Comparison of ENCODE assay signal across 20 cellular contexts in genomic region chr7:121447939-121448338, GRCh38. TPM values are rescaled to one million over a fixed set of nuclear protein-coding genes. Genes with fewer than 3 reads are reported as not detected.
A peak's percentile ranks its signal among the peaks of the same experiment; 100 is the strongest.
DNase-seq lines count a peak whose midpoint lies in the region; ATAC-seq, FAIRE-seq and TF ChIP-seq lines count a peak whose summit lies in the region.
"Had no signal": no experiment of that assay in that cellular context is flagged by ENCODE, and none has a peak within 500 bp of the region (broad histone marks: within the 10 kb centered on the region; RNA-seq: fewer than 3 reads in every experiment).

No MANE protein-coding gene starts in this region.

- ATAC-seq in right lobe of liver: peak in 3 of 4 donors; percentile 28 to 53 (median 47)
- ATAC-seq in HepG2: no peak
- ATAC-seq: left lobe of liver, PC-3 had no signal

- TF ChIP-seq CTCF in right lobe of liver (IDR thresholded peaks at IDR 0.05) (no peak), HepG2 (CRISPR knock-in tag; IDR thresholded peaks at IDR 0.05) (no peak), fibroblast of the aortic adventitia (IDR thresholded peaks at IDR 0.05; ENCODE audit: insufficient read depth, low read length) (no peak), osteocyte (IDR thresholded peaks at IDR 0.05) (no peak), endodermal cell (conservative IDR thresholded peaks at IDR 0.05) (no peak), progenitor cell of endocrine pancreas (IDR thresholded peaks at IDR 0.05; ENCODE audit: unreplicated experiment) (no peak)

- H3K9ac ChIP-seq in HepG2 (ENCODE audit: insufficient read depth, low read depth, low read length): no peak overlapping the region
- no peak overlapping the region for H3K9ac ChIP-seq in endodermal cell (ENCODE audit: extremely low read depth, low read length, poor library complexity, severe bottlenecking)

- FAIRE-seq in HepG2 (lab: Jason Lieb, UNC): no peak
- FAIRE-seq: astrocyte, endometrium, frontal cortex, TTC549 had no signal

- H3K27me3 ChIP-seq in right lobe of liver: no peaks in the 10 kb centered on the region
- no peaks in the 10 kb centered on the region for H3K27me3 ChIP-seq in HepG2 (ENCODE audit: control insufficient read depth in 1 of 2, insufficient read depth in 2 of 2, low read length in 2 of 2)
- H3K27me3 ChIP-seq in endodermal cell (ENCODE audit: control insufficient read depth, insufficient read depth, low read length, poor library complexity, severe bottlenecking): no peaks in the 10 kb centered on the region

- no peak overlapping the region for H3K4me3 ChIP-seq in right lobe of liver
- H3K4me3 ChIP-seq in HepG2 (replicated peaks in 1 of 3; ENCODE audit: insufficient read depth in 1 of 3, low read depth in 2 of 3, low read length in 3 of 3): no peak overlapping the region
- no peak overlapping the region for H3K4me3 ChIP-seq in fibroblast of the aortic adventitia (ENCODE audit: low read depth, low read length)
- no peak overlapping the region for H3K4me3 ChIP-seq in endodermal cell (ENCODE audit: low read length)

- no peaks in the 10 kb centered on the region for H3K36me3 Mint-ChIP-seq in osteocyte (ENCODE audit: unreplicated experiment)
- no peaks in the 10 kb centered on the region for H3K36me3 Mint-ChIP-seq in endodermal cell (ENCODE audit: low read depth)
- H3K36me3 Mint-ChIP-seq in progenitor cell of endocrine pancreas (ENCODE audit: insufficient read depth): no peaks in the 10 kb centered on the region

- H4K20me1 ChIP-seq in HepG2 (ENCODE audit: insufficient read depth, low read length): no peaks in the 10 kb centered on the region

- H3K9me3 ChIP-seq in right lobe of liver (no peaks in the 10 kb centered on the region), HepG2 (ENCODE audit: low read length) (no peaks in the 10 kb centered on the region), endodermal cell (ENCODE audit: control insufficient read depth, low read length) (no peaks in the 10 kb centered on the region)

- intact Hi-C loops in right lobe of liver (cut with DNase I): no loop called here
- intact Hi-C loops in HepG2 (cut with micrococcal nuclease; ENCODE audit: unreplicated experiment): no loop called here

- in situ Hi-C loops in HepG2 (cut with HindIII; ENCODE audit: extremely low pct_ligation_motif_present, low pct_unique_long_range_greater_than_20kb): no loop called here

- H3K27ac ChIP-seq in right lobe of liver (no peak overlapping the region), HepG2 (ENCODE audit: extremely low read length, insufficient read depth, low read length) (no peak overlapping the region), endodermal cell (ENCODE audit: low read depth, low read length) (no peak overlapping the region)

- TF ChIP-seq EP300 in HepG2 (IDR thresholded peaks at IDR 0.05; ENCODE audit: low read depth in 2 of 2, low read length in 2 of 2) (no peak), HepG2 (CRISPR knock-in tag; IDR thresholded peaks at IDR 0.05; ENCODE audit: borderline replicate concordance) (no peak)

- H3K4me3 Mint-ChIP-seq in osteocyte (ENCODE audit: unreplicated experiment) (no peak overlapping the region), endodermal cell (no peak overlapping the region), progenitor cell of endocrine pancreas (ENCODE audit: low read depth) (no peak overlapping the region)

- no peak for TF ChIP-seq POLR2A in right lobe of liver (IDR thresholded peaks at IDR 0.05)
- TF ChIP-seq POLR2A in HepG2 (IDR thresholded peaks at IDR 0.05; ENCODE audit: insufficient read depth in 1 of 2, low read depth in 2 of 2, low read length in 2 of 2): no peak

- no peaks in the 10 kb centered on the region for H3K9me3 Mint-ChIP-seq in osteocyte (ENCODE audit: unreplicated experiment)
- no peaks in the 10 kb centered on the region for H3K9me3 Mint-ChIP-seq in endodermal cell
- H3K9me3 Mint-ChIP-seq in progenitor cell of endocrine pancreas (ENCODE audit: low read depth): peaks cover 4% of the 10 kb centered on the region

- H3K79me2 ChIP-seq in HepG2 (ENCODE audit: insufficient read depth, low read length): no peaks in the 10 kb centered on the region

- H3K36me3 ChIP-seq in right lobe of liver (no peaks in the 10 kb centered on the region), HepG2 (replicated peaks in 1 of 2; ENCODE audit: control insufficient read depth in 1 of 2, insufficient read depth in 2 of 2, low read length in 2 of 2) (no peaks in the 10 kb centered on the region), endodermal cell (ENCODE audit: control insufficient read depth, insufficient read depth, low read length) (no peaks in the 10 kb centered on the region)

- H3K4me1 Mint-ChIP-seq in osteocyte (ENCODE audit: unreplicated experiment) (peaks cover 20% of the 10 kb centered on the region), endodermal cell (no peaks in the 10 kb centered on the region), progenitor cell of endocrine pancreas (ENCODE audit: low read depth) (peaks cover 6% of the 10 kb centered on the region)

- POLR2A ChIA-PET in HepG2 (lab: Yijun Ruan, JAX): no interaction called here

- peak overlapping the region; percentile 71 for H3K27ac Mint-ChIP-seq in osteocyte (ENCODE audit: unreplicated experiment)
- H3K27ac Mint-ChIP-seq in endodermal cell: no peak overlapping the region
- H3K27ac Mint-ChIP-seq in progenitor cell of endocrine pancreas: no peak overlapping the region

- H3K4me1 ChIP-seq in right lobe of liver: no peaks in the 10 kb centered on the region
- H3K4me1 ChIP-seq in HepG2 (ENCODE audit: insufficient read depth, low read length): no peaks in the 10 kb centered on the region
- H3K4me1 ChIP-seq in endodermal cell (ENCODE audit: control insufficient read depth, insufficient read depth, low read length): no peaks in the 10 kb centered on the region

- DNase-seq in right lobe of liver (no peak), HepG2 (ENCODE audit: low spot score) (no peak), fibroblast of the aortic adventitia (ENCODE audit: low read depth) (peak; percentile 21), osteocyte (ENCODE audit: extremely low spot score, unreplicated experiment) (no peak), SHP77 (lab: John Stamatoyannopoulos, UW) (no peak), HPDE6-E6E7 (ENCODE audit: extremely low spot score) (no peak), endodermal cell (no peak), progenitor cell of endocrine pancreas (ENCODE audit: low spot score, unreplicated experiment) (no peak)
- DNase-seq: activated CD4-positive, alpha-beta T cell treated with anti-CD3 and anti-CD28 coated beads, Interleukin-2, amount 50 U/mL, for 1 hour; activated naive CD4-positive, alpha-beta T cell treated with Interleukin-2 at 50 U/mL for 16 hours; EL; NCI-H187 treated with DMSO at 0.1 percent for 48 hours; NCI-H524 treated with DMSO at 0.1 percent for 48 hours; PC-3; stimulated activated naive CD4-positive, alpha-beta T cell had no signal

- no peak overlapping the region for H2AFZ ChIP-seq in HepG2 (ENCODE audit: low read length)

- 36% methylated on average over 4 of the region's 4 CpGs for WGBS in right lobe of liver (ENCODE audit: insufficient coverage, low coverage, low lambda C conversion rate, missing lambda C conversion rate)
- WGBS in HepG2 (ENCODE audit: low lambda C conversion rate): 6% methylated on average over 4 of the region's 4 CpGs
- WGBS in endodermal cell (ENCODE audit: insufficient coverage in 1 of 2, insufficient read length in 1 of 2), 2 experiments: 76 to 87% methylated on average over 3 to 4 of the region's 4 CpGs

- H3K27me3 Mint-ChIP-seq in osteocyte (ENCODE audit: unreplicated experiment): no peaks in the 10 kb centered on the region
- no peaks in the 10 kb centered on the region for H3K27me3 Mint-ChIP-seq in endodermal cell (ENCODE audit: insufficient read depth)
- H3K27me3 Mint-ChIP-seq in progenitor cell of endocrine pancreas: no peaks in the 10 kb centered on the region

- H3K4me2 ChIP-seq in HepG2 (ENCODE audit: low read depth, low read length): no peak overlapping the region

- no peak for TF ChIP-seq RAD21 in HepG2 (CRISPR knock-in tag; IDR thresholded peaks at IDR 0.05)

- no TSS peak for BruUV-seq in HepG2 (replicated peaks; lab: Mats Ljungman, UMichigan)

- CTCF ChIA-PET in HepG2 (lab: Yijun Ruan, JAX; ENCODE audit: low intra/inter-chr PET ratio, low total read pairs): no interaction called here

TF ChIP-seq in HepG2, 621 proteins besides CTCF, POLR2A, EP300 and RAD21 (continues in another document):
- no peak for TF ChIP-seq ZNF816 (CRISPR knock-in tag; IDR thresholded peaks at IDR 0.05; ENCODE audit: borderline replicate concordance)

RNA-seq across cellular contexts. Expression of gene FAM3C, which starts 51.8 kb away (rescaled TPM):
- total RNA-seq in right lobe of liver: 10 to 100 TPM; 13.6 to 41.3 (median 31.8) TPM
- 11.3 and 14.6 TPM in 2 replicates for total RNA-seq in HepG2 (2016; rRNA removed; fragmentation: Illumina TruSeq; extraction: Trizol)
- total RNA-seq in HepG2 (2016; cell fraction: cytosol; rRNA removed; fragmentation: Illumina TruSeq; extraction: Trizol; ENCODE audit: low read depth): 4.1 and 4.8 TPM in 2 replicates
- total RNA-seq in HepG2 (2016; cell fraction: insoluble cytoplasmic fraction; rRNA removed; fragmentation: Illumina TruSeq; extraction: Trizol): 10.6 and 13.1 TPM in 2 replicates
- 12.2 and 12.7 TPM in 2 replicates for total RNA-seq in HepG2 (2016; cell fraction: membrane; rRNA removed; fragmentation: Illumina TruSeq; extraction: Trizol)
- total RNA-seq in HepG2 (2016; cell fraction: nucleus; rRNA removed; fragmentation: Illumina TruSeq; extraction: Trizol): 27.4 and 29.2 TPM in 2 replicates
- polyA plus RNA-seq in HepG2 (2011; rRNA removed): 13.0 and 16.0 TPM in 2 replicates
- polyA plus RNA-seq in HepG2 (2011; cell fraction: cytosol; rRNA removed): 5.8 and 10.3 TPM in 2 replicates
- polyA plus RNA-seq in HepG2 (2011; cell fraction: nucleus; rRNA removed): 5.8 and 7.8 TPM in 2 replicates
- 27.2 and 34.9 TPM in 2 replicates for polyA plus RNA-seq in HepG2 (2012)
- 8.3 and 10.9 TPM in 2 replicates for polyA plus RNA-seq in HepG2 (2016; cell fraction: cytosol; fragmentation: Illumina TruSeq; extraction: Trizol; ENCODE audit: low read depth)
- polyA plus RNA-seq in HepG2 (2016; cell fraction: insoluble cytoplasmic fraction; fragmentation: Illumina TruSeq; extraction: Trizol; ENCODE audit: low read depth): 22.6 and 22.8 TPM in 2 replicates
- polyA plus RNA-seq in HepG2 (2016; cell fraction: membrane; fragmentation: Illumina TruSeq; extraction: Trizol; ENCODE audit: low read depth): 18.0 and 19.8 TPM in 2 replicates
- polyA plus RNA-seq in HepG2 (2016; cell fraction: nucleus; fragmentation: Illumina TruSeq; extraction: Trizol; ENCODE audit: insufficient read depth, low read depth): 55.5 and 64.1 TPM in 2 replicates
- 2.5 and 4.8 TPM in 2 replicates for polyA minus RNA-seq in HepG2 (2011; rRNA and poly(A)+ RNA removed; ENCODE audit: low replicate concordance)
- polyA minus RNA-seq in HepG2 (2011; cell fraction: cytosol; rRNA and poly(A)+ RNA removed): 6.2 and 7.7 TPM in 2 replicates
- 35.7 and 37.3 TPM in 2 replicates for polyA minus RNA-seq in HepG2 (2011; cell fraction: nucleus; rRNA and poly(A)+ RNA removed)
- 119 and 857 TPM in 2 replicates for total RNA-seq in fibroblast of the aortic adventitia (ENCODE audit: low replicate concordance)
- total RNA-seq in osteocyte: 37.4 and 42.0 TPM in 2 replicates
- total RNA-seq in endodermal cell: 10 to 100 TPM; 61.3 to 61.5 TPM
- polyA plus RNA-seq in endodermal cell (2013, experiment 1 of 2): 54.5 TPM
- 53.0 TPM for polyA plus RNA-seq in endodermal cell (2013, experiment 2 of 2)
- 39.1 and 48.2 TPM in 2 replicates for total RNA-seq in progenitor cell of endocrine pancreas
